1 cellular context compared by ENCODE assay signal in the genomic region with DNA sequence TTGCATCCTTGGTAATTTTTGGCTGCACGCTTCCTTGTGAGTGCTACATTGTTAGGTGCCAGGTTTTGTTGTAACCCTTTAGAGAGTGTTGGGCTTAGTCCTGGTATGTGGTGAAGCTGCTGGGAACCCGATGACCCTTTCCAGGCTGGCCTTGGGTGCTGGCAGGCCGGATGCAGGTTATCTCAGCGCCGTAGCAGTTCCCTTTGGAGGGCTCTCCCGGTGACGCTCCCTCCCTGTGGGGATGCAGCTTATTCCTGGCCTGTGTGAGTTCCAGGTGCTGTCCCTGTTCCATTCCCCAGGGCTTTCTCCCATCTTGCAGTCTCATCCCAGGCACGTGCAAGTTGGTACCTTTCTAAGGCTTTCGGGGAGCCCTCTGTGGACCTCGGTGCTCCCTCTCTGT.
TF ChIP-seq lines count a peak whose summit lies in the region.

No MANE protein-coding gene starts in this region.

TF ChIP-seq in H1, 55 proteins besides CTCF, POLR2A, EP300 and RAD21:
- no peak for TF ChIP-seq POLR2AphosphoS5 (IDR thresholded peaks at IDR 0.05; ENCODE audit: low read depth, low read length)
- no peak for TF ChIP-seq RFX5 (IDR thresholded peaks at IDR 0.05; ENCODE audit: borderline replicate concordance, low read depth, low read length)
- no peak for TF ChIP-seq HDAC6 (IDR thresholded peaks at IDR 0.05; ENCODE audit: low read depth, low read length)
- TF ChIP-seq, protein P1, sequence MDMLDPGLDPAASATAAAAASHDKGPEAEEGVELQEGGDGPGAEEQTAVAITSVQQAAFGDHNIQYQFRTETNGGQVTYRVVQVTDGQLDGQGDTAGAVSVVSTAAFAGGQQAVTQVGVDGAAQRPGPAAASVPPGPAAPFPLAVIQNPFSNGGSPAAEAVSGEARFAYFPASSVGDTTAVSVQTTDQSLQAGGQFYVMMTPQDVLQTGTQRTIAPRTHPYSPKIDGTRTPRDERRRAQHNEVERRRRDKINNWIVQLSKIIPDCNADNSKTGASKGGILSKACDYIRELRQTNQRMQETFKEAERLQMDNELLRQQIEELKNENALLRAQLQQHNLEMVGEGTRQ (IDR thresholded peaks at IDR 0.05; ENCODE audit: low read length), result no peak
- no peak for TF ChIP-seq RNF2 (IDR thresholded peaks at IDR 0.05; ENCODE audit: borderline replicate concordance, low read depth, low read length, missing control alignments, poor library complexity, severe bottlenecking)
- TF ChIP-seq RXRA (IDR thresholded peaks at IDR 0.05; ENCODE audit: insufficient read depth, low read depth, low read length), result no peak
- no peak for TF ChIP-seq KDM5A (IDR thresholded peaks at IDR 0.05; ENCODE audit: low read length)
- TF ChIP-seq CTBP2 (IDR thresholded peaks at IDR 0.05; ENCODE audit: borderline replicate concordance, insufficient read depth, insufficient read length, low read length), result no peak
- no peak for TF ChIP-seq CBX5 (IDR thresholded peaks at IDR 0.05; ENCODE audit: low read depth, low read length)
- TF ChIP-seq EGR1 (IDR thresholded peaks at IDR 0.05; ENCODE audit: borderline replicate concordance, low read depth, low read length), result no peak
- no peak for TF ChIP-seq ASH2L (IDR thresholded peaks at IDR 0.05; ENCODE audit: low read length)
- TF ChIP-seq SAP30 (IDR thresholded peaks at IDR 0.05; ENCODE audit: insufficient read depth, insufficient replicate concordance, low read length), result no peak
- no peak for TF ChIP-seq BCL11A (IDR thresholded peaks at IDR 0.05; ENCODE audit: low read depth in 2 of 2, low read length in 2 of 2)
- TF ChIP-seq, protein P2, sequence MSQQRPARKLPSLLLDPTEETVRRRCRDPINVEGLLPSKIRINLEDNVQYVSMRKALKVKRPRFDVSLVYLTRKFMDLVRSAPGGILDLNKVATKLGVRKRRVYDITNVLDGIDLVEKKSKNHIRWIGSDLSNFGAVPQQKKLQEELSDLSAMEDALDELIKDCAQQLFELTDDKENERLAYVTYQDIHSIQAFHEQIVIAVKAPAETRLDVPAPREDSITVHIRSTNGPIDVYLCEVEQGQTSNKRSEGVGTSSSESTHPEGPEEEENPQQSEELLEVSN (IDR thresholded peaks at IDR 0.05), result no peak
- no peak for TF ChIP-seq BACH1 (IDR thresholded peaks at IDR 0.05; ENCODE audit: low read length)
- TF ChIP-seq SP2 (IDR thresholded peaks at IDR 0.05; ENCODE audit: low read length), result no peak
- TF ChIP-seq, protein P3, sequence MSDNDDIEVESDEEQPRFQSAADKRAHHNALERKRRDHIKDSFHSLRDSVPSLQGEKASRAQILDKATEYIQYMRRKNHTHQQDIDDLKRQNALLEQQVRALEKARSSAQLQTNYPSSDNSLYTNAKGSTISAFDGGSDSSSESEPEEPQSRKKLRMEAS (IDR thresholded peaks at IDR 0.05), result no peak
